In genomic region chr7:88377421-88377820, GRCh38 we compare ENCODE assay signal across 12 cellular contexts.
A peak's percentile ranks its signal among the peaks of the same experiment; 100 is the strongest.
DNase-seq lines count a peak whose midpoint lies in the region; ATAC-seq, FAIRE-seq and TF ChIP-seq lines count a peak whose summit lies in the region.
"Had no signal": no experiment of that assay in that cellular context is flagged by ENCODE, and none has a peak within 500 bp of the region (broad histone marks: within the 10 kb centered on the region; RNA-seq: fewer than 3 reads in every experiment).

No MANE protein-coding gene starts in this region.

- no peaks in the 10 kb centered on the region for H3K9me3 Mint-ChIP-seq in activated CD8-positive, alpha-beta T cell treated with anti-CD3 and anti-CD28 coated beads, Interleukin-2, amount 10 ng/mL, durations not matched to agents 7 days and 5 days (ENCODE audit: insufficient read depth)

- H3K27me3 ChIP-seq in bronchial epithelial cell (ENCODE audit: control insufficient read depth, insufficient read depth, low read length), result no peaks in the 10 kb centered on the region
- H3K27me3 ChIP-seq: transverse colon had no signal

- no peak overlapping the region for H3K4me3 Mint-ChIP-seq in activated CD8-positive, alpha-beta T cell treated with anti-CD3 and anti-CD28 coated beads, Interleukin-2, amount 10 ng/mL, durations not matched to agents 7 days and 5 days
- H3K4me3 Mint-ChIP-seq: activated B cell treated with CpG ODN at 0.5 μM for 24 hours; dendritic cell treated with granulocyte-macrophage colony-stimulating factor and Interleukin-4, amounts not matched to agents 40 ng/mL and 50 ng/mL, for 4 days had no signal

- TF ChIP-seq CTCF in LNCaP clone FGC (IDR thresholded peaks at IDR 0.05; ENCODE audit: control insufficient read depth, extremely low read depth, insufficient read depth) (no peak), bronchial epithelial cell (IDR thresholded peaks at IDR 0.05; ENCODE audit: insufficient read depth, low read length, severe bottlenecking) (no peak), omental fat pad (IDR thresholded peaks at IDR 0.05) (no peak)

- H3K4me1 Mint-ChIP-seq in activated CD8-positive, alpha-beta T cell treated with anti-CD3 and anti-CD28 coated beads, Interleukin-2, amount 10 ng/mL, durations not matched to agents 7 days and 5 days (ENCODE audit: low read depth), result no peaks in the 10 kb centered on the region
- H3K4me1 Mint-ChIP-seq: activated B cell treated with CpG ODN at 0.5 μM for 24 hours had no signal

- ATAC-seq in omental fat pad (ENCODE audit: low FRiP score) (no peak), GM19023 (IDR thresholded peaks at IDR 0.05; ENCODE audit: unreplicated experiment) (no peak)
- ATAC-seq in activated CD8-positive, alpha-beta T cell treated with anti-CD3 and anti-CD28 coated beads, Interleukin-2, amount 10 ng/mL, durations not matched to agents 7 days and 5 days, result no peak

- no peak overlapping the region for H3K27ac Mint-ChIP-seq in activated CD8-positive, alpha-beta T cell treated with anti-CD3 and anti-CD28 coated beads, Interleukin-2, amount 10 ng/mL, durations not matched to agents 7 days and 5 days
- H3K27ac Mint-ChIP-seq: activated B cell treated with CpG ODN at 0.5 μM for 24 hours; dendritic cell treated with granulocyte-macrophage colony-stimulating factor and Interleukin-4, amounts not matched to agents 40 ng/mL and 50 ng/mL, for 4 days had no signal

- H3K36me3 Mint-ChIP-seq in activated CD8-positive, alpha-beta T cell treated with anti-CD3 and anti-CD28 coated beads, Interleukin-2, amount 10 ng/mL, durations not matched to agents 7 days and 5 days (ENCODE audit: low read depth), result no peaks in the 10 kb centered on the region

- CTCF ChIA-PET in activated CD8-positive, alpha-beta T cell treated with anti-CD3 and anti-CD28 coated beads, Interleukin-2, amount 10 ng/mL, durations not matched to agents 7 days and 5 days (lab: Charles Lee), result no interaction called here

- no peak overlapping the region for H3K4me3 ChIP-seq in LNCaP clone FGC (ENCODE audit: low read depth, low read length)
- H3K4me3 ChIP-seq in bronchial epithelial cell (ENCODE audit: low read depth, low read length), result no peak overlapping the region
- H3K4me3 ChIP-seq: transverse colon had no signal

- H3K36me3 ChIP-seq in bronchial epithelial cell (ENCODE audit: control insufficient read depth, insufficient read depth, low read length), result no peaks in the 10 kb centered on the region
- H3K36me3 ChIP-seq: transverse colon had no signal

- FAIRE-seq in bronchial epithelial cell (lab: Jason Lieb, UNC), result no peak

- POLR2A ChIA-PET in activated CD8-positive, alpha-beta T cell treated with anti-CD3 and anti-CD28 coated beads, Interleukin-2, amount 10 ng/mL, durations not matched to agents 7 days and 5 days (lab: Charles Lee), result no interaction called here

- peaks cover 5% of the 10 kb centered on the region for H3K27me3 Mint-ChIP-seq in activated CD8-positive, alpha-beta T cell treated with anti-CD3 and anti-CD28 coated beads, Interleukin-2, amount 10 ng/mL, durations not matched to agents 7 days and 5 days (ENCODE audit: low read depth)
- H3K27me3 Mint-ChIP-seq: activated B cell treated with CpG ODN at 0.5 μM for 24 hours; dendritic cell treated with granulocyte-macrophage colony-stimulating factor and Interleukin-4, amounts not matched to agents 40 ng/mL and 50 ng/mL, for 4 days had no signal

- DNase-seq in ELF-1 (ENCODE audit: low read depth, low spot score) (peak; percentile 55), LNCaP clone FGC (ENCODE audit: low read depth) (peak; percentile 76), bronchial epithelial cell (ENCODE audit: low read depth) (peak; percentile 23), left kidney (ENCODE audit: low read depth, low spot score) (peak; percentile 86), omental fat pad (ENCODE audit: low spot score) (no peak), D341Med (ENCODE audit: low spot score) (no peak)
- no peak for DNase-seq in activated CD8-positive, alpha-beta T cell treated with anti-CD3 and anti-CD28 coated beads, Interleukin-2, amount 10 ng/mL, durations not matched to agents 7 days and 5 days
- DNase-seq: activated B cell treated with CpG ODN at 0.5 μM for 24 hours, OCI-M1, transverse colon had no signal

Comparison
In these comparisons a context has a peak if more than half of its experiments do, and no peak if none do; other contexts are left out.
1. DNase-seq: peak in ELF-1 (single experiment), LNCaP clone FGC (single experiment), bronchial epithelial cell (single experiment) and left kidney (single experiment); none in omental fat pad (single experiment), D341Med (single experiment) and activated CD8-positive, alpha-beta T cell treated with anti-CD3 and anti-CD28 coated beads, Interleukin-2, amount 10 ng/mL, durations not matched to agents 7 days and 5 days (single experiment).